24 cellular contexts compared by ENCODE assay signal in the genomic region with DNA sequence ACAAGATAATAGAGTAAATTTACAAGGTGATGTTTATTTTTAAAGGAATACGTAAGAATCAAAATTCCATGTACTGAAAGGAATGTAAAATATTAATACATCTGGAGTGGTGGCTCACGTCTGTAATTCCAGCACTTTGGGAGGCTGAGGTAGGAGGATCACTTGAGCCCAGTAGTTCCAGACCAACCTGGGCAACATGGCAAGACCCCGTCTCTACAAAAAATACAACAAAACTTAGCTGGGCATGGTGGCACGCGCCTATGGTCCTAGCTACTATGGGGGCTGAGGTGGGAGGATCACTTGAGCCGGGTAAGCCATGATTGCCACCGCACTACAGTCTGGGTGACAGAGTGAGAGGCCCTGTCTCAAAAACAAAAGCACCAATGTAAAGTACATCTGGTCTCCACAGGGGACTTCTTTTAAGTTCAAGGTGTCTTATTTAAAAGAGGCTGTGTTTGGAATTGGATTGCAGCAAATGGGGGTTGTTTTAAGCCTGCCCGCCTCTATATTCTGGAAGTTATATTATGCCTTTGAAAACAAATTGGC. TPM values are rescaled to one million over a fixed set of nuclear protein-coding genes. Genes with fewer than 3 reads are reported as not detected.
DNase-seq lines count a peak whose midpoint lies in the region; ATAC-seq, FAIRE-seq and TF ChIP-seq lines count a peak whose summit lies in the region.
"Had no signal": no experiment of that assay in that cellular context is flagged by ENCODE, and none has a peak within 500 bp of the region (broad histone marks: within the 10 kb centered on the region; RNA-seq: fewer than 3 reads in every experiment).

No MANE protein-coding gene starts in this region.

- H3K4me3 ChIP-seq in DND-41 (ENCODE audit: low read depth in 1 of 2, low read length in 2 of 2) (no peak overlapping the region), HEK293 (ENCODE audit: low read depth, low read length) (no peak overlapping the region), K562 (no peak overlapping the region), trophoblast cell (ENCODE audit: low read depth, low read length) (no peak overlapping the region), stomach (no peak overlapping the region)
- H3K4me3 ChIP-seq: A549; BLaER1 treated with 17β-estradiol and CSF1 and Interleukin-3, amounts not matched to agents 10 nM and 100 nM; SJSA1 had no signal

- no peak overlapping the region for H4K8ac ChIP-seq in trophoblast cell (ENCODE audit: low read depth, low read length)

- intact Hi-C loops in K562 (cut with micrococcal nuclease) (no loop called here), stomach (cut with DNase I; ENCODE audit: low total_unique reads) (no loop called here)

- no peak overlapping the region for H4K91ac ChIP-seq in trophoblast cell (ENCODE audit: low read depth, low read length)

- peaks cover 9% of the 10 kb centered on the region; the same call in 1 of the 2 replicates for H3K36me3 ChIP-seq in DND-41 (ENCODE audit: insufficient read depth, low read length)
- H3K36me3 ChIP-seq in HEK293 (ENCODE audit: control insufficient read depth in 2 of 2, insufficient read depth in 1 of 2, low read length in 2 of 2): no peaks in the 10 kb centered on the region
- H3K36me3 ChIP-seq in K562 (ENCODE audit: control insufficient read depth, insufficient read depth, low read length): no peaks in the 10 kb centered on the region
- H3K36me3 ChIP-seq in trophoblast cell (ENCODE audit: control insufficient read depth in 1 of 2, insufficient read depth in 2 of 2, low read length in 2 of 2): peaks cover 2% of the 10 kb centered on the region in 2 experiments
- H3K36me3 ChIP-seq in stomach: no peaks in the 10 kb centered on the region
- H3K36me3 ChIP-seq: SJSA1 had no signal

- H3K27me3 ChIP-seq in DND-41 (ENCODE audit: insufficient read depth, low read length, poor library complexity) (no peaks in the 10 kb centered on the region), K562 (ENCODE audit: control insufficient read depth in 2 of 2, insufficient read depth in 2 of 2, low read length in 2 of 2) (no peaks in the 10 kb centered on the region), trophoblast cell (ENCODE audit: insufficient read depth, low read length) (no peaks in the 10 kb centered on the region), stomach (no peaks in the 10 kb centered on the region)
- H3K27me3 ChIP-seq: BLaER1 treated with 17β-estradiol and CSF1 and Interleukin-3, amounts not matched to agents 10 nM and 100 nM; SJSA1 had no signal

- no peak overlapping the region for H2BK120ac ChIP-seq in trophoblast cell (ENCODE audit: insufficient read depth, low read length, poor library complexity)

- no peaks in the 10 kb centered on the region for H3K79me1 ChIP-seq in trophoblast cell (ENCODE audit: low read length)

- H3K9me1 ChIP-seq in K562 (ENCODE audit: control insufficient read depth, insufficient read depth, low read length): no peaks in the 10 kb centered on the region

- FAIRE-seq in K562 (lab: Jason Lieb, UNC): no peak
- FAIRE-seq: A549, D721Med, G401.6, H54 had no signal

- H3K23ac ChIP-seq in trophoblast cell (ENCODE audit: low read length): no peak overlapping the region

- no peak overlapping the region for H2AK5ac ChIP-seq in trophoblast cell (ENCODE audit: low read length)

- H3K18ac ChIP-seq in trophoblast cell (ENCODE audit: low read length): no peak overlapping the region

- no peak overlapping the region for H2BK5ac ChIP-seq in trophoblast cell (ENCODE audit: low read depth, low read length, poor library complexity)

- DNase-seq in DND-41 (no peak), K562 (ENCODE audit: extremely low read depth in 1 of 4, low spot score in 3 of 4) (no peak), trophoblast cell (no peak), stomach (no peak)
- no peak for DNase-seq in activated CD4-positive, alpha-beta T cell treated with anti-CD3 and anti-CD28 coated beads for 4 hours
- DNase-seq: AML-193; CD4-positive, alpha-beta T cell; DMS53; IMR-90; NCI-H1092; NCI-H1417 treated with DMSO at 0.1 percent for 48 hours; NCI-H187; NCI-H2081 treated with DMSO at 0.1 percent for 48 hours; NCI-H526 treated with DMSO at 0.1 percent for 48 hours; Right ventricle myocardium superior; RPMI8226 had no signal

- in situ Hi-C loops in K562 (cut with MboI): no loop called here

- no peak for TF ChIP-seq RAD21 in K562 (CRISPR knock-in tag; conservative IDR thresholded peaks at IDR 0.05 in 1 of 2, IDR thresholded peaks at IDR 0.05 in 1 of 2)

- no peak overlapping the region for H3K14ac ChIP-seq in trophoblast cell (ENCODE audit: low read length)

- H2AFZ ChIP-seq in DND-41 (ENCODE audit: low read depth, low read length): no peak overlapping the region
- no peak overlapping the region for H2AFZ ChIP-seq in K562 (ENCODE audit: low read depth, low read length)
- no peak overlapping the region for H2AFZ ChIP-seq in trophoblast cell (ENCODE audit: insufficient read depth, low read length, poor library complexity)

- H3K9me3 ChIP-seq in DND-41 (ENCODE audit: insufficient read depth, low read length, severe bottlenecking) (no peaks in the 10 kb centered on the region), HEK293 (ENCODE audit: control insufficient read depth, insufficient read depth, low read depth, low read length) (no peaks in the 10 kb centered on the region), K562 (replicated peaks; ENCODE audit: control insufficient read depth, insufficient read depth, low read depth, low read length) (no peaks in the 10 kb centered on the region), trophoblast cell (ENCODE audit: insufficient read depth, low read depth, low read length) (no peaks in the 10 kb centered on the region), stomach (no peaks in the 10 kb centered on the region)
- H3K9me3 ChIP-seq: A549, SJSA1 had no signal

- H3K4ac ChIP-seq in trophoblast cell (ENCODE audit: low read depth, low read length): peak overlapping the region; percentile 78

- H3K4me1 ChIP-seq in DND-41 (ENCODE audit: insufficient read depth, low read length) (no peaks in the 10 kb centered on the region), HEK293 (ENCODE audit: control insufficient read depth, insufficient read depth, low read length) (peaks cover 27% of the 10 kb centered on the region), K562 (replicated peaks in 1 of 2; ENCODE audit: control insufficient read depth in 2 of 2, insufficient read depth in 2 of 2, low read length in 2 of 2) (peaks cover 5 to 14% of the 10 kb centered on the region in 2 experiments), trophoblast cell (ENCODE audit: control insufficient read depth in 1 of 2, insufficient read depth in 2 of 2, low read length in 2 of 2) (no peaks in the 10 kb centered on the region), stomach (peaks cover 31 to 96% (median 67%) of the 10 kb centered on the region in 4 donors)
- H3K4me1 ChIP-seq: SJSA1 had no signal

- no peak overlapping the region for H3K9ac ChIP-seq in DND-41 (ENCODE audit: low read depth, low read length)
- no peak overlapping the region for H3K9ac ChIP-seq in K562 (ENCODE audit: insufficient read depth in 1 of 2, low read depth in 2 of 2, low read length in 2 of 2)
- H3K9ac ChIP-seq in trophoblast cell (ENCODE audit: low read length): no peak overlapping the region
- H3K9ac ChIP-seq: BLaER1 treated with 17β-estradiol and CSF1 and Interleukin-3, amounts not matched to agents 10 nM and 100 nM had no signal

- ATAC-seq in DND-41 (ENCODE audit: insufficient read depth, low read depth) (0 out of 3 replicates have a peak, but pooled peaks have one; percentile 44), K562 (0 out of 3 replicates have a peak, but pooled peaks have one; percentile 18), GM21423 (IDR thresholded peaks at IDR 0.05; ENCODE audit: unreplicated experiment) (no peak)
- ATAC-seq: A549 had no signal

- no peak for TF ChIP-seq EP300 in K562 (IDR thresholded peaks at IDR 0.05; ENCODE audit: low read length)
- no peak for TF ChIP-seq EP300 in stomach (IDR thresholded peaks at IDR 0.05)

- CTCF ChIA-PET in HEK293 (lab: Yijun Ruan, JAX): no interaction called here
- CTCF ChIA-PET in K562 (lab: Yijun Ruan, JAX; ENCODE audit: low intra/inter-chr PET ratio): no interaction called here

- H3K79me2 ChIP-seq in DND-41 (ENCODE audit: insufficient read depth, low read length): peaks cover 99% of the 10 kb centered on the region
- H3K79me2 ChIP-seq in K562 (ENCODE audit: control insufficient read depth, insufficient read depth, low read length): peaks cover 93% of the 10 kb centered on the region
- peaks cover 16% of the 10 kb centered on the region for H3K79me2 ChIP-seq in trophoblast cell (ENCODE audit: control insufficient read depth, insufficient read depth, low read length, poor library complexity)

- H2BK12ac ChIP-seq in trophoblast cell (ENCODE audit: low read length): no peak overlapping the region

- no peak overlapping the region for H4K12ac ChIP-seq in trophoblast cell (ENCODE audit: low read depth, low read length)

- TF ChIP-seq POLR2A in K562 (conservative IDR thresholded peaks at IDR 0.05) (no peak), stomach (IDR thresholded peaks at IDR 0.05) (no peak)

- peaks cover 87% of the 10 kb centered on the region for H4K20me1 ChIP-seq in DND-41 (ENCODE audit: insufficient read depth, low read length)
- peaks cover 17% of the 10 kb centered on the region for H4K20me1 ChIP-seq in K562 (replicated peaks; ENCODE audit: control insufficient read depth, insufficient read depth, low read length)

- H3K27ac ChIP-seq in DND-41 (ENCODE audit: low read length): no peak overlapping the region
- no peak overlapping the region for H3K27ac ChIP-seq in HEK293 (ENCODE audit: extremely low read depth, low read depth, low read length)
- H3K27ac ChIP-seq in K562 (ENCODE audit: extremely low read depth, low read depth, low read length): no peak overlapping the region
- no peak overlapping the region for H3K27ac ChIP-seq in trophoblast cell (ENCODE audit: low read depth, low read length)
- H3K27ac ChIP-seq in stomach: no peak overlapping the region
- H3K27ac ChIP-seq: A549; BLaER1 treated with 17β-estradiol and CSF1 and Interleukin-3, amounts not matched to agents 10 nM and 100 nM; SJSA1 had no signal

- POLR2A ChIA-PET in HEK293 (lab: Yijun Ruan, JAX) (interaction anchor here (0.8 kb wide), 1 partner anchor 14 kb away, joined by 3 read pairs; no protein-coding TSS in a partner anchor), K562 (lab: Yijun Ruan, JAX) (no interaction called here)

- H3K4me2 ChIP-seq in DND-41 (ENCODE audit: insufficient read depth, low read length) (no peak overlapping the region), K562 (ENCODE audit: insufficient read depth, low read length) (no peak overlapping the region), trophoblast cell (ENCODE audit: low read length) (no peak overlapping the region)
- H3K4me2 ChIP-seq: A549; BLaER1 treated with 17β-estradiol and CSF1 and Interleukin-3, amounts not matched to agents 10 nM and 100 nM had no signal

- BruUV-seq in K562 (replicated peaks; lab: Mats Ljungman, UMichigan): no TSS peak

- TF ChIP-seq CTCF in DND-41 (IDR thresholded peaks at IDR 0.05; ENCODE audit: borderline replicate concordance, extremely low read depth, low read length, poor library complexity, severe bottlenecking): no peak
- TF ChIP-seq CTCF in HEK293 (tag by site-specific recombination; IDR thresholded peaks at IDR 0.05): no peak
- TF ChIP-seq CTCF in K562 (IDR thresholded peaks at IDR 0.05 in 2 of 3, conservative IDR thresholded peaks at IDR 0.05 in 1 of 3; ENCODE audit: insufficient read depth in 2 of 3, low read depth in 1 of 3, low read length in 3 of 3): no peak
- TF ChIP-seq CTCF in stomach (IDR thresholded peaks at IDR 0.05): no peak

- WGBS in K562 (ENCODE audit: insufficient coverage, low coverage, missing lambda C conversion rate): 93% methylated on average over 8 of the region's 8 CpGs
- no CpG with 5 or more reads among the region's 8 CpGs for WGBS in trophoblast cell (ENCODE audit: extremely low coverage, insufficient coverage, insufficient read length)
- WGBS in stomach, 5 donors: 78 to 85% (median 78%) methylated on average over 8 of the region's 8 CpGs

RNA-seq across cellular contexts. Expression of gene ARID1B, which starts 36.9 kb away (rescaled TPM):
- 166 and 348 TPM in 2 replicates for total RNA-seq in K562 (2011; cell fraction: chromatin; rRNA removed; ENCODE audit: low replicate concordance)
- 89.6 and 106 TPM in 2 replicates for total RNA-seq in K562 (2011; cell fraction: nucleolus; rRNA removed)
- total RNA-seq in K562 (2011; cell fraction: nucleoplasm; rRNA removed): 226 and 418 TPM in 2 replicates
- total RNA-seq in K562 (2014; rRNA removed) (19.3 and 21.3 TPM in 2 replicates), K562 (2014; rRNA removed; fragmentation: Illumina TruSeq; extraction: Trizol) (32.9 and 37.6 TPM in 2 replicates), K562 (2015; rRNA removed; fragmentation: Illumina TruSeq; extraction: Trizol) (33.7 and 34.3 TPM in 2 replicates), K562 (2021) (48.6 and 50.5 TPM in 2 replicates), stomach (100 to 1,000 TPM in 3 of 5 donors, 10 to 100 TPM in 2; 31.3 to 183 (median 142) TPM)
- polyA plus RNA-seq in K562 (2011; rRNA removed) (20.5 and 20.7 TPM in 2 replicates), K562 (2014; fragmentation: Illumina TruSeq; extraction: Trizol) (26.2 and 30.1 TPM in 2 replicates), K562 (2014; fragmentation: Nextera tagmentation; extraction: Ambion mirVana) (10 to 100 TPM; 12.5 to 25.8 TPM), K562 (2014; rRNA removed) (21.8 and 22.3 TPM in 2 replicates), stomach (1 to 10 TPM; 8.8 to 9.2 (median 9.0) TPM)
- polyA plus RNA-seq in K562 (2011; cell fraction: cytosol; rRNA removed): 16.9 and 20.5 TPM in 2 replicates
- polyA plus RNA-seq in K562 (2011; cell fraction: nucleus; rRNA removed): 46.8 and 68.6 TPM in 2 replicates
- 25.9 and 27.1 TPM in 2 replicates for polyA plus RNA-seq in K562 (2012)
- 81.8 and 86.3 TPM in 2 replicates for polyA minus RNA-seq in K562 (2011; rRNA and poly(A)+ RNA removed)
- polyA minus RNA-seq in K562 (2011; cell fraction: cytosol; rRNA and poly(A)+ RNA removed): 64.9 and 82.5 TPM in 2 replicates
- 157 and 175 TPM in 2 replicates for polyA minus RNA-seq in K562 (2011; cell fraction: nucleus; rRNA and poly(A)+ RNA removed)
- polyA plus RNA-seq in trophoblast cell (2013): 38.2 and 38.3 TPM in 2 replicates
